ENCODE assay signal across 18 cellular contexts in the genomic region with DNA sequence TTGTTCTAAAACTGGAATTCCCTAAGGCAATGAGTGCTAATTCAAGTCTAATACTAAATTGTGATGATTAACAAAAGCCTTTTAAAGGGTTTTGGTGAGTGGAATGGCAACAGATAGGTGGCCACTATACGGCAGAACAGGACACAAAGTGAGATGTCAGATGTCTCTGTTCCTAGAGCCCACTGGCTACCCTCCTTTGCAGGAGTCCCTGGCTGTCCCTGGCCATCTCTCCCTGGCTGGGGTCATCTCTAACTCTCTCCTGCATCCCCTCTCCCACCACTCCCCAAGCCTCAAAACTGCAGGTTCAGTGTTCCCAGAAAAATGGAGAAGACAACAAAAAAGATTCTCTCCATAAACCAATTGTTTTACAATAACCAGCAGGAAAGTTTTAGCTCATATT.
"Had no signal": no experiment of that assay in that cellular context is flagged by ENCODE, and none has a peak within 500 bp of the region (broad histone marks: within the 10 kb centered on the region; RNA-seq: fewer than 3 reads in every experiment).

No MANE protein-coding gene starts in this region.

- H3K36me3 ChIP-seq: heart right ventricle, sigmoid colon, suprapubic skin, thyroid gland, upper lobe of left lung, uterus had no signal

- H3K4me3 ChIP-seq: heart right ventricle, lung, sigmoid colon, skin epidermis, suprapubic skin, thyroid gland, upper lobe of left lung, uterus had no signal

- DNase-seq: effector memory CD4-positive, alpha-beta T cell; heart right ventricle; left colon; left ventricle myocardium superior; mesenchymal stem cell; naive thymus-derived CD4-positive, alpha-beta T cell; posterior cingulate gyrus; sigmoid colon; stimulated activated CD4-positive, alpha-beta T cell treated with anti-CD3 and anti-CD28 coated beads, Interleukin-12 subunit alpha, Interleukin-12 subunit beta, amount 100 ng/mL, for 4 hours; stimulated activated naive CD4-positive, alpha-beta T cell treated with Interleukin-2 at 50 U/mL for 16 hours; thyroid gland; upper lobe of left lung; uterus had no signal

- H3K4me1 ChIP-seq: thyroid gland, upper lobe of left lung, uterus had no signal

- H3K9me3 ChIP-seq: heart right ventricle, sigmoid colon, suprapubic skin, thyroid gland, upper lobe of left lung, uterus had no signal

- H3K27ac ChIP-seq: heart right ventricle, sigmoid colon, suprapubic skin, thyroid gland, upper lobe of left lung, uterus had no signal

- H3K27me3 ChIP-seq: heart right ventricle, sigmoid colon, suprapubic skin, thyroid gland, upper lobe of left lung, uterus had no signal

- ATAC-seq: esophagus mucosa; heart right ventricle; left colon; left ventricle myocardium superior; naive thymus-derived CD4-positive, alpha-beta T cell had no signal

- FAIRE-seq: frontal cortex had no signal
